In the genomic region with DNA sequence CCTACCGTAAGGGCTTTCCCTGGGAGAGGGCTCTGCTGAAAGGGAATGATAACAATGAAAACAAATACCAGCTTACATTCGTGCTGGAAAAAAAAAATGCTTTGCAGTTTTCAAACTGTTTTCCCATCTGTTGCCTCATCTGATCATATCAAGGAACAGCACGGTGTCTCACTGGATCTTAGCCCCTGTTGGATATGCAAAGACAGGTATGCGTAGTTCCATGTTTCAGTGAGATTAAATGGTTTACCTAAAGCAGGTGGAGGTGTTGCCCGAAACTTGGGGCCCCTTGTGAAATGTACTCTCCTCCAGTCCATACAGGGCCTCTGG, we compare ENCODE assay signal across 8 cellular contexts.
DNase-seq lines count a peak whose midpoint lies in the region; FAIRE-seq and TF ChIP-seq lines count a peak whose summit lies in the region.

No MANE protein-coding gene starts in this region.

- FAIRE-seq in endothelial cell of umbilical vein (lab: Jason Lieb, UNC), result no peak

- CTCF ChIA-PET in OCI-LY7 (lab: Charles Lee; ENCODE audit: unreplicated experiment) (no interaction called here), endothelial cell of umbilical vein (lab: Charles Lee) (interaction anchor here (1.0 kb wide), 1 partner anchor 83 kb away, joined by 3 read pairs; no protein-coding TSS in a partner anchor)

- DNase-seq in OCI-LY7 (ENCODE audit: low spot score) (peak; percentile 5), endothelial cell of umbilical vein (ENCODE audit: low read depth, low spot score) (no peak), substantia nigra (lab: John Stamatoyannopoulos, UW) (no peak), Kasumi-1 (lab: John Stamatoyannopoulos, UW) (no peak), NCI-H187 (lab: John Stamatoyannopoulos, UW) (no peak)
- no peak for DNase-seq in stimulated activated CD4-positive, alpha-beta T cell treated with anti-CD3 and anti-CD28 coated beads, Interleukin-12 subunit alpha, Interleukin-12 subunit beta, amount 100 ng/mL, for 4 hours

- peak overlapping the region; percentile 97 for H2AFZ ChIP-seq in OCI-LY7 (ENCODE audit: low read length)
- peak overlapping the region; percentile 95 for H2AFZ ChIP-seq in endothelial cell of umbilical vein (ENCODE audit: low read depth, low read length)
- peak overlapping the region; percentile 96 for H2AFZ ChIP-seq in parathyroid adenoma

- intact Hi-C loops in OCI-LY7 (cut with micrococcal nuclease; ENCODE audit: unreplicated experiment) (loop anchor here (5.0 kb wide), 1 partner anchor 119 kb away; no protein-coding TSS in a partner anchor), endothelial cell of umbilical vein (cut with micrococcal nuclease) (loop anchor here (2.0 kb wide), 1 partner anchor 54 kb away; no protein-coding TSS in a partner anchor)

- POLR2A ChIA-PET in OCI-LY7 (lab: Charles Lee), result no interaction called here
- POLR2A ChIA-PET in endothelial cell of umbilical vein (lab: Charles Lee), result no interaction called here

- no peak for TF ChIP-seq POLR2A in endothelial cell of umbilical vein (IDR thresholded peaks at IDR 0.05; ENCODE audit: low read depth, low read length)

- peaks cover 12% of the 10 kb centered on the region for H3F3A ChIP-seq in DOHH2 (ENCODE audit: control insufficient read depth, insufficient read depth)

- TF ChIP-seq CTCF in DOHH2 (IDR thresholded peaks at IDR 0.05; ENCODE audit: low read depth, low read length, poor library complexity, severe bottlenecking) (no peak), OCI-LY7 (conservative IDR thresholded peaks at IDR 0.05; ENCODE audit: low read length) (no peak), endothelial cell of umbilical vein (IDR thresholded peaks at IDR 0.05; ENCODE audit: extremely low read depth in 1 of 2, insufficient read depth in 1 of 2, low read depth in 1 of 2, low read length in 2 of 2) (no peak), parathyroid adenoma (IDR thresholded peaks at IDR 0.05) (no peak)

- peaks cover 3% of the 10 kb centered on the region for H3K27me3 ChIP-seq in DOHH2 (ENCODE audit: control insufficient read depth, low read length)
- H3K27me3 ChIP-seq in endothelial cell of umbilical vein (ENCODE audit: control insufficient read depth in 2 of 2, insufficient read depth in 2 of 2, low read length in 2 of 2), result peaks cover 10 to 12% of the 10 kb centered on the region in 2 experiments
- H3K27me3 ChIP-seq in parathyroid adenoma (ENCODE audit: control insufficient read depth, insufficient read depth, low read length), result no peaks in the 10 kb centered on the region

- H3K79me2 ChIP-seq in DOHH2 (ENCODE audit: control insufficient read depth, low read length) (peaks cover 50% of the 10 kb centered on the region), OCI-LY7 (ENCODE audit: insufficient read depth, low read depth, low read length) (peaks cover 22% of the 10 kb centered on the region), endothelial cell of umbilical vein (ENCODE audit: control insufficient read depth, insufficient read depth, low read length) (peaks cover 6% of the 10 kb centered on the region), parathyroid adenoma (no peaks in the 10 kb centered on the region)

- H3K4me2 ChIP-seq in DOHH2 (ENCODE audit: low read length) (peak overlapping the region; percentile 86), OCI-LY7 (ENCODE audit: low read length) (peak overlapping the region; percentile 80), endothelial cell of umbilical vein (ENCODE audit: insufficient read depth, low read length) (peak overlapping the region; percentile 97), parathyroid adenoma (ENCODE audit: low read length) (peak overlapping the region; percentile 81)

- H3K9me1 ChIP-seq in endothelial cell of umbilical vein (replicated peaks; ENCODE audit: control insufficient read depth, extremely low read depth, insufficient read depth, low read length), result no peaks in the 10 kb centered on the region

- H3K9ac ChIP-seq in endothelial cell of umbilical vein (replicated peaks; ENCODE audit: extremely low read depth, insufficient read depth, low read length) (peak overlapping the region; percentile 76), parathyroid adenoma (no peak overlapping the region)

- no peaks in the 10 kb centered on the region for H3K9me3 ChIP-seq in DOHH2 (ENCODE audit: control insufficient read depth, insufficient read depth, low read length)
- no peaks in the 10 kb centered on the region for H3K9me3 ChIP-seq in OCI-LY7 (ENCODE audit: low read length)
- no peaks in the 10 kb centered on the region for H3K9me3 ChIP-seq in endothelial cell of umbilical vein (replicated peaks; ENCODE audit: control insufficient read depth, insufficient read depth, low read length)
- H3K9me3 ChIP-seq in parathyroid adenoma (ENCODE audit: control insufficient read depth, low read length), result no peaks in the 10 kb centered on the region

- dilution Hi-C loops in endothelial cell of umbilical vein (cut with MboI; ENCODE audit: extremely low pct_ligation_motif_present, low sequenced_read_pairs), result no loop called here

- peak overlapping the region; percentile 82 for H3K4me3 ChIP-seq in DOHH2 (ENCODE audit: low read length)
- peak overlapping the region; percentile 75 for H3K4me3 ChIP-seq in OCI-LY7 (ENCODE audit: low read depth, low read length, poor library complexity, severe bottlenecking)
- peak overlapping the region in 2 of 3 experiments; percentile 93 to 96 for H3K4me3 ChIP-seq in endothelial cell of umbilical vein (replicated peaks in 1 of 3; ENCODE audit: insufficient read depth in 1 of 3, low read depth in 1 of 3, low read length in 3 of 3)
- H3K4me3 ChIP-seq in parathyroid adenoma (ENCODE audit: low read depth, low read length), result peak overlapping the region; percentile 67

- H4K20me1 ChIP-seq in DOHH2 (ENCODE audit: control insufficient read depth, insufficient read depth, low read depth, low read length), result no peaks in the 10 kb centered on the region
- H4K20me1 ChIP-seq in OCI-LY7 (ENCODE audit: insufficient read depth, low read length), result no peaks in the 10 kb centered on the region
- no peaks in the 10 kb centered on the region for H4K20me1 ChIP-seq in endothelial cell of umbilical vein (replicated peaks; ENCODE audit: control insufficient read depth, extremely low read depth, insufficient read depth, low read length)

- H3K27ac ChIP-seq in DOHH2 (ENCODE audit: low read depth, low read length) (peak overlapping the region; percentile 86), OCI-LY7 (ENCODE audit: low read depth, low read length, poor library complexity, severe bottlenecking) (peak overlapping the region; percentile 90), endothelial cell of umbilical vein (ENCODE audit: insufficient read depth, low read depth, low read length) (no peak overlapping the region), parathyroid adenoma (peak overlapping the region; percentile 83), substantia nigra (ENCODE audit: low read depth, low read length, poor library complexity, severe bottlenecking) (no peak overlapping the region)

- H3K9me2 ChIP-seq in DOHH2 (replicated peaks; ENCODE audit: control insufficient read depth, low read length), result no peaks in the 10 kb centered on the region
- H3K9me2 ChIP-seq in OCI-LY7 (ENCODE audit: insufficient read depth, low read length), result no peaks in the 10 kb centered on the region

- H3K4me1 ChIP-seq in DOHH2 (ENCODE audit: control insufficient read depth, low read length) (peaks cover 46% of the 10 kb centered on the region), OCI-LY7 (ENCODE audit: insufficient read depth, low read length, poor library complexity, severe bottlenecking) (peaks cover 31% of the 10 kb centered on the region), endothelial cell of umbilical vein (ENCODE audit: control insufficient read depth, extremely low read depth, insufficient read depth, low read length) (peaks cover 21% of the 10 kb centered on the region), parathyroid adenoma (peaks cover 3% of the 10 kb centered on the region)

- BruUV-seq in OCI-LY7 (replicated peaks; lab: Mats Ljungman, UMichigan) (no TSS peak), endothelial cell of umbilical vein (replicated peaks; lab: Mats Ljungman, UMichigan) (no TSS peak)

- H3K36me3 ChIP-seq in DOHH2 (ENCODE audit: control insufficient read depth, low read length), result peaks cover 8% of the 10 kb centered on the region
- no peaks in the 10 kb centered on the region for H3K36me3 ChIP-seq in OCI-LY7 (ENCODE audit: insufficient read depth, low read length)
- H3K36me3 ChIP-seq in endothelial cell of umbilical vein (ENCODE audit: control insufficient read depth in 2 of 2, extremely low read depth in 1 of 2, insufficient read depth in 2 of 2, low read length in 2 of 2), result no peaks in the 10 kb centered on the region
- no peaks in the 10 kb centered on the region for H3K36me3 ChIP-seq in parathyroid adenoma (ENCODE audit: control insufficient read depth, insufficient read depth, low read length)

TF ChIP-seq in endothelial cell of umbilical vein, 7 proteins besides CTCF, POLR2A, EP300 and RAD21:
- TF ChIP-seq, protein P1, sequence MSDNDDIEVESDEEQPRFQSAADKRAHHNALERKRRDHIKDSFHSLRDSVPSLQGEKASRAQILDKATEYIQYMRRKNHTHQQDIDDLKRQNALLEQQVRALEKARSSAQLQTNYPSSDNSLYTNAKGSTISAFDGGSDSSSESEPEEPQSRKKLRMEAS (IDR thresholded peaks at IDR 0.05; ENCODE audit: insufficient read depth, insufficient read length), result no peak
- no peak for TF ChIP-seq JUN (IDR thresholded peaks at IDR 0.05; ENCODE audit: borderline replicate concordance, insufficient read depth, insufficient read length, low read depth)
- no peak for TF ChIP-seq POLR2AphosphoS5 (IDR thresholded peaks at IDR 0.05; ENCODE audit: insufficient read depth, low read depth, low read length)
- no peak for TF ChIP-seq EZH2 (IDR thresholded peaks at IDR 0.05; ENCODE audit: borderline replicate concordance, low read depth, low read length, severe bottlenecking)
- TF ChIP-seq MYC (IDR thresholded peaks at IDR 0.05; ENCODE audit: low read depth, low read length), result no peak
- TF ChIP-seq FOS (IDR thresholded peaks at IDR 0.05; ENCODE audit: borderline replicate concordance, insufficient read depth, low read length), result no peak
- TF ChIP-seq GATA2 (IDR thresholded peaks at IDR 0.05; ENCODE audit: insufficient read depth, insufficient read length, low read depth, low read length), result no peak

Comparison
In these comparisons a context has a peak if more than half of its experiments do, and no peak if none do; other contexts are left out.
1. H3K27ac ChIP-seq: peak in DOHH2 (single experiment), OCI-LY7 (single experiment) and parathyroid adenoma (single experiment); none in endothelial cell of umbilical vein (single experiment) and substantia nigra (single experiment).
2. Peak in every context shown above with its lines, with median percentiles within 50 percentile points of each other: H3K4me2 ChIP-seq, H3K4me3 ChIP-seq and H2AFZ ChIP-seq.